Comparison of ENCODE assay signal across 14 cellular contexts in the genomic region with DNA sequence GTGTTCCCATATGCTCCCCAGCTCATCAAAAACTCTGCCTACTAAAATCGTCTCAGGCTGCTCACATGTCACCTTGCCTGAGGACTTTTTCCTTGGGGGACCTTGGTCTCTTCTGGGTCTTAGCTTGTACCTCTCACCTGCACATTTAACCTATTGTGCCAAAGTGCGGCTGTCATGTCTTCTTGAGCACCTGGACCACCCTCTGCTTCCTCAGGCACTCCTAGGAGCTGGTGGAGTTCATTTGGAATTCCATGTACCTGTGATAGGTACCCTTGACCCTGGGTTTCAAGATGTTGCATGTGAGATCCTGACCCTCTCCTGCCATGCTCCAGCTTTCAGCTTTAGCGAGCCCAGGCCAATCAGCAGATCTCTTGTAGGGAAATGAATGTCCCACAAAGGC. TPM values are rescaled to one million over a fixed set of nuclear protein-coding genes. Genes with fewer than 3 reads are reported as not detected.
DNase-seq lines count a peak whose midpoint lies in the region; ATAC-seq, FAIRE-seq and TF ChIP-seq lines count a peak whose summit lies in the region.
"Had no signal": no experiment of that assay in that cellular context is flagged by ENCODE, and none has a peak within 500 bp of the region (broad histone marks: within the 10 kb centered on the region; RNA-seq: fewer than 3 reads in every experiment).

No MANE protein-coding gene starts in this region.

- H3K4me1 ChIP-seq in BLaER1 treated with 17β-estradiol and CSF1 and Interleukin-3, amounts not matched to agents 10 nM and 100 nM, result peaks cover 7 to 22% (median 12%) of the 10 kb centered on the region in 10 experiments; a peak in 19 of 20 replicates
- H3K4me1 ChIP-seq in GM23338 (ENCODE audit: insufficient read depth) (no peaks in the 10 kb centered on the region), small intestine (ENCODE audit: control insufficient read depth in 2 of 2, insufficient read depth in 1 of 2, low read depth in 1 of 2, low read length in 1 of 2) (no peaks in the 10 kb centered on the region)

- H3K36me3 Mint-ChIP-seq in GM23338 (ENCODE audit: low read depth) (peaks cover 3% of the 10 kb centered on the region; the same call in 2 of the 3 replicates), nephron (ENCODE audit: low read depth) (peaks cover 29% of the 10 kb centered on the region), type B pancreatic cell (peaks cover 9% of the 10 kb centered on the region)
- no peaks in the 10 kb centered on the region for H3K36me3 Mint-ChIP-seq in activated T-helper 2 cell treated with anti-CD3 and anti-CD28 coated beads, Interferon-gamma antibody, Interleukin-2, Interleukin-4, amounts not matched to agents 10 μg/mL and 5 μg/mL and 100 μg/mL, durations not matched to agents 14 hours and 24 hours and 36 hours (ENCODE audit: low read depth)

- ATAC-seq in GM23338 (no peak), GM21529 (IDR thresholded peaks at IDR 0.05; ENCODE audit: unreplicated experiment) (no peak)

- H3K4me2 ChIP-seq in BLaER1 treated with 17β-estradiol and CSF1 and Interleukin-3, amounts not matched to agents 10 nM and 100 nM, result peak overlapping the region in 9 of 11 experiments; percentile 55 to 81 (median 74); a peak in 12 of 22 replicates
- no peak overlapping the region for H3K4me2 ChIP-seq in GM23338

- H3K4me3 Mint-ChIP-seq in GM23338, result no peak overlapping the region
- no peak overlapping the region for H3K4me3 Mint-ChIP-seq in activated T-helper 2 cell treated with anti-CD3 and anti-CD28 coated beads, Interferon-gamma antibody, Interleukin-2, Interleukin-4, amounts not matched to agents 10 μg/mL and 5 μg/mL and 100 μg/mL, durations not matched to agents 14 hours and 24 hours and 36 hours (ENCODE audit: low read depth)
- no peak overlapping the region for H3K4me3 Mint-ChIP-seq in nephron
- no peak overlapping the region for H3K4me3 Mint-ChIP-seq in type B pancreatic cell

- no peak for DNase-seq in GM23338 (ENCODE audit: low spot score)
- no peak for DNase-seq in activated T-helper 2 cell treated with anti-CD3 and anti-CD28 coated beads, Interferon-gamma antibody, Interleukin-2, Interleukin-4, amounts not matched to agents 10 μg/mL and 5 μg/mL and 100 μg/mL, durations not matched to agents 14 hours and 24 hours and 36 hours (ENCODE audit: low spot score)
- no peak for DNase-seq in DMS153 (lab: John Stamatoyannopoulos, UW)
- no peak for DNase-seq in type B pancreatic cell (ENCODE audit: extremely low spot score, unreplicated experiment)
- no peak for DNase-seq in small intestine
- DNase-seq: colonic mucosa, EL, immature natural killer cell, Kasumi-1, mammary epithelial cell, NCI-H1436 had no signal

- H3K27me3 ChIP-seq in BLaER1 treated with 17β-estradiol and CSF1 and Interleukin-3, amounts not matched to agents 10 nM and 100 nM, result no peaks in the 10 kb centered on the region
- H3K27me3 ChIP-seq in GM23338 (ENCODE audit: insufficient read depth) (no peaks in the 10 kb centered on the region), small intestine (ENCODE audit: control insufficient read depth in 2 of 2, insufficient read depth in 2 of 2, low read length in 2 of 2) (no peaks in the 10 kb centered on the region)
- H3K27me3 ChIP-seq: colonic mucosa had no signal

- H3K9me2 ChIP-seq in GM23338 (ENCODE audit: insufficient read depth), result no peaks in the 10 kb centered on the region

- H3K9ac ChIP-seq in BLaER1 treated with 17β-estradiol and CSF1 and Interleukin-3, amounts not matched to agents 10 nM and 100 nM, result peak overlapping the region in 4 of 11 experiments; percentile 51 to 74 (median 64); a peak in 4 of 22 replicates

- H3K4me1 Mint-ChIP-seq in GM23338 (peaks cover 5% of the 10 kb centered on the region; the same call in 1 of the 3 replicates), nephron (peaks cover 18% of the 10 kb centered on the region), type B pancreatic cell (ENCODE audit: unreplicated experiment) (peaks cover 7% of the 10 kb centered on the region)
- H3K4me1 Mint-ChIP-seq in activated T-helper 2 cell treated with anti-CD3 and anti-CD28 coated beads, Interferon-gamma antibody, Interleukin-2, Interleukin-4, amounts not matched to agents 10 μg/mL and 5 μg/mL and 100 μg/mL, durations not matched to agents 14 hours and 24 hours and 36 hours (ENCODE audit: low read depth), result peaks cover 23% of the 10 kb centered on the region

- no peak overlapping the region for H2AFZ ChIP-seq in GM23338

- peak overlapping the region in 5 of 11 experiments; percentile 50 to 70 (median 69); a peak in 5 of 22 replicates for H3K27ac ChIP-seq in BLaER1 treated with 17β-estradiol and CSF1 and Interleukin-3, amounts not matched to agents 10 nM and 100 nM
- H3K27ac ChIP-seq in GM23338 (ENCODE audit: low read depth) (no peak overlapping the region), small intestine (ENCODE audit: low read depth in 1 of 2, low read length in 1 of 2) (no peak overlapping the region)
- H3K27ac ChIP-seq: colonic mucosa had no signal

- TF ChIP-seq CTCF in GM23338 (conservative IDR thresholded peaks at IDR 0.05; ENCODE audit: low read depth in 2 of 2), result no peak
- no peak for TF ChIP-seq CTCF in nephron (IDR thresholded peaks at IDR 0.05; ENCODE audit: unreplicated experiment in 3 of 3)
- no peak for TF ChIP-seq CTCF in type B pancreatic cell (conservative IDR thresholded peaks at IDR 0.05)

- H3K9me3 ChIP-seq in BLaER1 treated with 17β-estradiol and CSF1 and Interleukin-3, amounts not matched to agents 10 nM and 100 nM (replicated peaks in 1 of 11), result no peaks in the 10 kb centered on the region
- H3K9me3 ChIP-seq in small intestine (ENCODE audit: control insufficient read depth, low read depth), result no peaks in the 10 kb centered on the region
- H3K9me3 ChIP-seq: colonic mucosa had no signal

- peaks cover 8% of the 10 kb centered on the region for H3K27me3 Mint-ChIP-seq in GM23338 (ENCODE audit: insufficient read depth, low read depth, poor library complexity)
- no peaks in the 10 kb centered on the region for H3K27me3 Mint-ChIP-seq in activated T-helper 2 cell treated with anti-CD3 and anti-CD28 coated beads, Interferon-gamma antibody, Interleukin-2, Interleukin-4, amounts not matched to agents 10 μg/mL and 5 μg/mL and 100 μg/mL, durations not matched to agents 14 hours and 24 hours and 36 hours (ENCODE audit: low read depth)
- H3K27me3 Mint-ChIP-seq in nephron (ENCODE audit: low read depth), result no peaks in the 10 kb centered on the region
- no peaks in the 10 kb centered on the region for H3K27me3 Mint-ChIP-seq in type B pancreatic cell

- 80 to 87% (median 87%) methylated on average over 3 of the region's 3 CpGs for WGBS in small intestine, 3 donors

- H3K27ac Mint-ChIP-seq in GM23338 (peak overlapping the region; percentile 44; the same call in 1 of the 2 replicates), nephron (peak overlapping the region in 2 of 3 experiments; percentile 37 to 41), type B pancreatic cell (no peak overlapping the region)
- H3K27ac Mint-ChIP-seq in activated T-helper 2 cell treated with anti-CD3 and anti-CD28 coated beads, Interferon-gamma antibody, Interleukin-2, Interleukin-4, amounts not matched to agents 10 μg/mL and 5 μg/mL and 100 μg/mL, durations not matched to agents 14 hours and 24 hours and 36 hours, result peak overlapping the region; percentile 29

- H3K36me3 ChIP-seq in BLaER1 treated with 17β-estradiol and CSF1 and Interleukin-3, amounts not matched to agents 10 nM and 100 nM, result peaks cover 12 to 46% (median 27%) of the 10 kb centered on the region in 11 experiments; a peak in 20 of 22 replicates
- H3K36me3 ChIP-seq in GM23338 (ENCODE audit: insufficient read depth) (no peaks in the 10 kb centered on the region), small intestine (ENCODE audit: control insufficient read depth in 2 of 2, insufficient read depth in 2 of 2, low read length in 2 of 2) (peaks cover 4 to 5% of the 10 kb centered on the region in 2 donors)
- H3K36me3 ChIP-seq: colonic mucosa had no signal

- intact Hi-C loops in activated T-helper 2 cell treated with anti-CD3 and anti-CD28 coated beads, Interferon-gamma antibody, Interleukin-2, Interleukin-4, amounts not matched to agents 10 μg/mL and 5 μg/mL and 100 μg/mL, durations not matched to agents 14 hours and 24 hours and 36 hours (cut with micrococcal nuclease), result loop anchor here (2.0 kb wide), 1 partner anchor 696 kb away; no protein-coding TSS in a partner anchor

- no peaks in the 10 kb centered on the region for H3F3A ChIP-seq in GM23338 (replicated peaks; ENCODE audit: low read depth)

- no peaks in the 10 kb centered on the region for H3K9me3 Mint-ChIP-seq in GM23338
- no peaks in the 10 kb centered on the region for H3K9me3 Mint-ChIP-seq in activated T-helper 2 cell treated with anti-CD3 and anti-CD28 coated beads, Interferon-gamma antibody, Interleukin-2, Interleukin-4, amounts not matched to agents 10 μg/mL and 5 μg/mL and 100 μg/mL, durations not matched to agents 14 hours and 24 hours and 36 hours
- no peaks in the 10 kb centered on the region for H3K9me3 Mint-ChIP-seq in nephron
- no peaks in the 10 kb centered on the region for H3K9me3 Mint-ChIP-seq in type B pancreatic cell
- H3K9me3 Mint-ChIP-seq: immature natural killer cell had no signal

- no peak overlapping the region for H3K4me3 ChIP-seq in BLaER1 treated with 17β-estradiol and CSF1 and Interleukin-3, amounts not matched to agents 10 nM and 100 nM
- H3K4me3 ChIP-seq in GM23338 (no peak overlapping the region), small intestine (ENCODE audit: low read depth in 1 of 2, low read length in 2 of 2) (no peak overlapping the region)
- H3K4me3 ChIP-seq: colonic mucosa had no signal

- no peaks in the 10 kb centered on the region for H4K20me1 ChIP-seq in BLaER1 treated with 17β-estradiol and CSF1 and Interleukin-3, amounts not matched to agents 10 nM and 100 nM
- H4K20me1 ChIP-seq in GM23338 (replicated peaks; ENCODE audit: insufficient read depth), result no peaks in the 10 kb centered on the region

- no peaks in the 10 kb centered on the region for H3K79me2 ChIP-seq in GM23338 (replicated peaks; ENCODE audit: insufficient read depth)

- FAIRE-seq in small intestine (lab: Jason Lieb, UNC), result no peak

TF ChIP-seq in GM23338, 12 proteins besides CTCF, POLR2A, EP300 and RAD21 (continues in another document):
- TF ChIP-seq ZNF331 (CRISPR knock-in tag; IDR thresholded peaks at IDR 0.05; ENCODE audit: low read depth), result no peak
- no peak for TF ChIP-seq STAT1 (IDR thresholded peaks at IDR 0.05; ENCODE audit: unreplicated experiment)

RNA-seq across cellular contexts. Expression of a gene that starts 10.4 kb away (rescaled TPM):
- total RNA-seq in GM23338 (2014; rRNA removed; shearing (Covaris generic)), result 13.0 and 16.0 TPM in 2 replicates
- polyA plus RNA-seq in GM23338 (2016; fragmentation: Nextera tagmentation; extraction: Ambion mirVana) (12.6 and 12.8 TPM in 2 replicates), small intestine (10 to 100 TPM; 17.0 to 27.3 (median 18.6) TPM)
- 27.6 and 34.0 TPM in 2 replicates for total RNA-seq in activated T-helper 2 cell treated with anti-CD3 and anti-CD28 coated beads, Interferon-gamma antibody, Interleukin-2, Interleukin-4, amounts not matched to agents 10 μg/mL and 5 μg/mL and 100 μg/mL, durations not matched to agents 14 hours and 24 hours and 36 hours
- 30.6 and 34.3 TPM in 2 replicates for total RNA-seq in type B pancreatic cell (ENCODE audit: low replicate concordance)
